3 cellular contexts compared by ENCODE assay signal in genomic region chr6:85684809-85685171, GRCh38.
"Had no signal": no experiment of that assay in that cellular context is flagged by ENCODE, and none has a peak within 500 bp of the region (broad histone marks: within the 10 kb centered on the region; RNA-seq: fewer than 3 reads in every experiment).

No MANE protein-coding gene starts in this region.

- H3K27ac ChIP-seq: GM23248 had no signal

- H3K4me3 ChIP-seq: GM23248 had no signal

- DNase-seq: GM23248, GOT3, H9 had no signal

- H3K27ac Mint-ChIP-seq: H9 had no signal

- H3K9ac ChIP-seq: GM23248 had no signal

- H3K4me3 Mint-ChIP-seq: H9 had no signal
